ENCODE assay signal across 8 cellular contexts in genomic region chr13:46552888-46553520, GRCh38. TPM values are rescaled to one million over a fixed set of nuclear protein-coding genes. Genes with fewer than 3 reads are reported as not detected.
DNase-seq lines count a peak whose midpoint lies in the region; ATAC-seq and TF ChIP-seq lines count a peak whose summit lies in the region.

Gene LRCH1, plus strand, starts transcription at chr13:46553170. Its CDS starts 227 bp downstream, at chr13:46553397.

- H3K4me3 ChIP-seq in AG04450 (ENCODE audit: low read depth, low read length) (peak within 1 kb of the TSS; percentile 92), colonic mucosa (peak within 1 kb of the TSS; percentile 86)

- POLR2A ChIA-PET in AG04450 (lab: Yijun Ruan, JAX) = interaction anchor here (0.5 to 1.1 kb wide), 4 partner anchors 19 to 127 kb away, joined by 3 to 5 read pairs (median 3); no protein-coding TSS in a partner anchor

- no peak for DNase-seq in AG04450 (ENCODE audit: low read depth, low spot score)
- peak; percentile 91 for DNase-seq in NCI-H69 (lab: John Stamatoyannopoulos, UW)
- peak; percentile 95 for DNase-seq in activated CD4-positive, alpha-beta T cell treated with anti-CD3 and anti-CD28 coated beads, Interleukin-2, amount 10 ng/mL, durations not matched to agents 24 days and 14 days
- DNase-seq in colonic mucosa = peak; percentile 93
- peak; percentile 93 to 94 for DNase-seq in left colon
- DNase-seq in stimulated activated CD4-positive, alpha-beta T cell treated with anti-CD3 and anti-CD28 coated beads, Interleukin-1b, Interleukin-23, amount 100 ng/mL, for 48 hours = peak; percentile 86

- ATAC-seq in GM19043 (IDR thresholded peaks at IDR 0.05; ENCODE audit: low read depth, unreplicated experiment) = peak; percentile 56
- peak; percentile 75 for ATAC-seq in HG03354 (IDR thresholded peaks at IDR 0.05; ENCODE audit: poor library complexity, severe bottlenecking, unreplicated experiment)
- peak; percentile 86 for ATAC-seq in left colon

- CTCF ChIA-PET in AG04450 (lab: Charles Lee) = interaction anchor here (0.5 to 6.0 kb wide), 11 partner anchors 18 to 168 kb away, joined by 3 to 106 read pairs (median 6); no protein-coding TSS in a partner anchor

- H3K4me3 Mint-ChIP-seq in activated CD4-positive, alpha-beta T cell treated with anti-CD3 and anti-CD28 coated beads, Interleukin-2, amount 10 ng/mL, durations not matched to agents 24 days and 14 days = peak within 1 kb of the TSS; percentile 97

- H3K36me3 Mint-ChIP-seq in activated CD4-positive, alpha-beta T cell treated with anti-CD3 and anti-CD28 coated beads, Interleukin-2, amount 10 ng/mL, durations not matched to agents 24 days and 14 days (ENCODE audit: low read depth) = peaks cover 3% of the 10 kb centered on the region

- intact Hi-C loops in activated CD4-positive, alpha-beta T cell treated with anti-CD3 and anti-CD28 coated beads, Interleukin-2, amount 10 ng/mL, durations not matched to agents 24 days and 14 days (cut with micrococcal nuclease) = loop anchor here (1.0 to 10.0 kb wide), 6 partner anchors 40 to 1208 kb away; partner anchors contain the start of genes LCP1, TPT1 and ZC3H13
- intact Hi-C loops in colonic mucosa (cut with DNase I) = loop anchor here (10.0 kb wide), 1 partner anchor 132 kb away; no protein-coding TSS in a partner anchor
- intact Hi-C loops in left colon (cut with DNase I, micrococcal nuclease) = loop anchor here in 1 of 2 donors (10.0 kb wide), 2 partner anchors 62 to 102 kb away; no protein-coding TSS in a partner anchor

- no peaks in the 10 kb centered on the region for H3K9me3 Mint-ChIP-seq in activated CD4-positive, alpha-beta T cell treated with anti-CD3 and anti-CD28 coated beads, Interleukin-2, amount 10 ng/mL, durations not matched to agents 24 days and 14 days

- H3K4me1 Mint-ChIP-seq in activated CD4-positive, alpha-beta T cell treated with anti-CD3 and anti-CD28 coated beads, Interleukin-2, amount 10 ng/mL, durations not matched to agents 24 days and 14 days = peaks cover 41% of the 10 kb centered on the region

- no peaks in the 10 kb centered on the region for H3K27me3 ChIP-seq in AG04450 (ENCODE audit: control insufficient read depth, insufficient read depth, low read length)
- H3K27me3 ChIP-seq in colonic mucosa = no peaks in the 10 kb centered on the region

- peaks cover 6% of the 10 kb centered on the region; the same call in 1 of the 2 replicates for H3K9me3 ChIP-seq in AG04450 (ENCODE audit: control insufficient read depth, insufficient read depth, low read length)
- no peaks in the 10 kb centered on the region for H3K9me3 ChIP-seq in colonic mucosa

- H3K27ac ChIP-seq in AG04450 (ENCODE audit: low read depth, low read length) (peak within 1 kb of the TSS; percentile 94), colonic mucosa (peak within 1 kb of the TSS; percentile 87)

- H3K36me3 ChIP-seq in colonic mucosa = no peaks in the 10 kb centered on the region

- peaks cover 9% of the 10 kb centered on the region for H3K27me3 Mint-ChIP-seq in activated CD4-positive, alpha-beta T cell treated with anti-CD3 and anti-CD28 coated beads, Interleukin-2, amount 10 ng/mL, durations not matched to agents 24 days and 14 days

- H3K4me1 ChIP-seq in colonic mucosa = peaks cover 8% of the 10 kb centered on the region

- no peak for TF ChIP-seq CTCF in AG04450 (IDR thresholded peaks at IDR 0.05; ENCODE audit: low read depth, low read length)
- no peak for TF ChIP-seq CTCF in colonic mucosa (IDR thresholded peaks at IDR 0.05)

- H3K9ac ChIP-seq in colonic mucosa (ENCODE audit: low read depth in 2 of 2, low read length in 2 of 2) = peak within 1 kb of the TSS; percentile 92 to 93

- peak within 1 kb of the TSS; percentile 90 for H3K27ac Mint-ChIP-seq in activated CD4-positive, alpha-beta T cell treated with anti-CD3 and anti-CD28 coated beads, Interleukin-2, amount 10 ng/mL, durations not matched to agents 24 days and 14 days

RNA-seq across cellular contexts. Expression of gene LRCH1, which starts in this region (rescaled TPM):
- 16.5 and 17.4 TPM in 2 replicates for polyA plus RNA-seq in AG04450 (2011; rRNA removed)
- 21.3 and 24.1 TPM in 2 replicates for polyA minus RNA-seq in AG04450 (2011; rRNA and poly(A)+ RNA removed)
- 17.6 and 18.3 TPM in 2 replicates for total RNA-seq in activated CD4-positive, alpha-beta T cell treated with anti-CD3 and anti-CD28 coated beads, Interleukin-2, amount 10 ng/mL, durations not matched to agents 24 days and 14 days
- total RNA-seq in colonic mucosa (10 to 100 TPM; 12.8 to 19.6 TPM), left colon (10 to 100 TPM; 13.9 to 17.9 TPM)
